1 cellular context compared by ENCODE assay signal in genomic region chr1:67434491-67434890, GRCh38.
TF ChIP-seq lines count a peak whose summit lies in the region.

No MANE protein-coding gene starts in this region.

TF ChIP-seq in HEK293, 187 proteins besides CTCF, POLR2A, EP300 and RAD21 (continued from another document):
- TF ChIP-seq BCL11B (tag by site-specific recombination; IDR thresholded peaks at IDR 0.05; ENCODE audit: low read depth), result no peak
- no peak for TF ChIP-seq ZNF529 (tag by site-specific recombination; IDR thresholded peaks at IDR 0.05; ENCODE audit: insufficient replicate concordance)
- no peak for TF ChIP-seq YY2 (tag by site-specific recombination; IDR thresholded peaks at IDR 0.05)
- no peak for TF ChIP-seq KLF8 (tag by site-specific recombination; IDR thresholded peaks at IDR 0.05)
- no peak for TF ChIP-seq ZNF701 (tag by site-specific recombination; IDR thresholded peaks at IDR 0.05)
- TF ChIP-seq YY1 (tag by site-specific recombination; IDR thresholded peaks at IDR 0.05), result no peak
- no peak for TF ChIP-seq ZNF311 (tag by site-specific recombination; IDR thresholded peaks at IDR 0.05; ENCODE audit: borderline replicate concordance)
- no peak for TF ChIP-seq ZNF639 (tag by site-specific recombination; IDR thresholded peaks at IDR 0.05)
- TF ChIP-seq ZNF610 (tag by site-specific recombination; IDR thresholded peaks at IDR 0.05; ENCODE audit: borderline replicate concordance), result no peak
- TF ChIP-seq SETDB1 (IDR thresholded peaks at IDR 0.05; ENCODE audit: insufficient read length, low read length), result no peak
- TF ChIP-seq ZNF658 (tag by site-specific recombination; IDR thresholded peaks at IDR 0.05), result no peak
- no peak for TF ChIP-seq ZIC2 (tag by site-specific recombination; IDR thresholded peaks at IDR 0.05)
- TF ChIP-seq ZNF837 (tag by site-specific recombination; IDR thresholded peaks at IDR 0.05), result no peak
- no peak for TF ChIP-seq ZNF580 (tag by site-specific recombination; IDR thresholded peaks at IDR 0.05)
- TF ChIP-seq ZNF518A (tag by site-specific recombination; conservative IDR thresholded peaks at IDR 0.05; ENCODE audit: low read depth), result no peak
- TF ChIP-seq ZNF202 (tag by site-specific recombination; IDR thresholded peaks at IDR 0.05; ENCODE audit: borderline replicate concordance), result no peak
- no peak for TF ChIP-seq ZNF24 (tag by site-specific recombination; IDR thresholded peaks at IDR 0.05)
- peak; percentile 57 for TF ChIP-seq SP7 (tag by site-specific recombination; IDR thresholded peaks at IDR 0.05)
- no peak for TF ChIP-seq ZNF138 (tag by site-specific recombination; IDR thresholded peaks at IDR 0.05; ENCODE audit: borderline replicate concordance)
- TF ChIP-seq ZNF629 (tag by site-specific recombination; IDR thresholded peaks at IDR 0.05), result no peak
- no peak for TF ChIP-seq ZNF146 (tag by site-specific recombination; IDR thresholded peaks at IDR 0.05)
- no peak for TF ChIP-seq ZNF513 (tag by site-specific recombination; IDR thresholded peaks at IDR 0.05)
- TF ChIP-seq ZNF624 (tag by site-specific recombination; IDR thresholded peaks at IDR 0.05), result no peak
- TF ChIP-seq ZNF350 (tag by site-specific recombination; IDR thresholded peaks at IDR 0.05), result no peak
- TF ChIP-seq ZNF548 (tag by site-specific recombination; IDR thresholded peaks at IDR 0.05), result no peak
- TF ChIP-seq ZNF768 (tag by site-specific recombination; IDR thresholded peaks at IDR 0.05), result no peak
- TF ChIP-seq ZNF112 (tag by site-specific recombination; IDR thresholded peaks at IDR 0.05), result no peak
- TF ChIP-seq ZNF48 (tag by site-specific recombination; IDR thresholded peaks at IDR 0.05), result no peak
- TF ChIP-seq ZSCAN23 (tag by site-specific recombination; IDR thresholded peaks at IDR 0.05), result no peak
- no peak for TF ChIP-seq HOXA7 (CRISPR knock-in tag; IDR thresholded peaks at IDR 0.05; ENCODE audit: borderline replicate concordance)
- TF ChIP-seq ZBTB44 (tag by site-specific recombination; IDR thresholded peaks at IDR 0.05), result 0 out of 2 replicates have a peak, but pooled peaks have one; percentile 24
- TF ChIP-seq ZBTB21 (tag by site-specific recombination; IDR thresholded peaks at IDR 0.05), result no peak
- TF ChIP-seq ZNF391 (tag by site-specific recombination; IDR thresholded peaks at IDR 0.05; ENCODE audit: borderline replicate concordance, low read depth), result no peak
- TF ChIP-seq ZBTB26 (tag by site-specific recombination; optimal IDR thresholded peaks at IDR 0.05), result no peak
- TF ChIP-seq ZNF37A (tag by site-specific recombination; IDR thresholded peaks at IDR 0.05), result no peak
- TF ChIP-seq SALL2 (tag by site-specific recombination; IDR thresholded peaks at IDR 0.05; ENCODE audit: borderline replicate concordance), result no peak
- no peak for TF ChIP-seq ZSCAN30 (tag by site-specific recombination; IDR thresholded peaks at IDR 0.05)
- no peak for TF ChIP-seq ZNF114 (tag by site-specific recombination; IDR thresholded peaks at IDR 0.05)
- peak; percentile 81 for TF ChIP-seq PRDM6 (tag by site-specific recombination; IDR thresholded peaks at IDR 0.05)
- no peak for TF ChIP-seq REST (tag by site-specific recombination; IDR thresholded peaks at IDR 0.05)
- TF ChIP-seq FEZF1 (tag by site-specific recombination; IDR thresholded peaks at IDR 0.05), result peak; percentile 91
